In the genomic region with DNA sequence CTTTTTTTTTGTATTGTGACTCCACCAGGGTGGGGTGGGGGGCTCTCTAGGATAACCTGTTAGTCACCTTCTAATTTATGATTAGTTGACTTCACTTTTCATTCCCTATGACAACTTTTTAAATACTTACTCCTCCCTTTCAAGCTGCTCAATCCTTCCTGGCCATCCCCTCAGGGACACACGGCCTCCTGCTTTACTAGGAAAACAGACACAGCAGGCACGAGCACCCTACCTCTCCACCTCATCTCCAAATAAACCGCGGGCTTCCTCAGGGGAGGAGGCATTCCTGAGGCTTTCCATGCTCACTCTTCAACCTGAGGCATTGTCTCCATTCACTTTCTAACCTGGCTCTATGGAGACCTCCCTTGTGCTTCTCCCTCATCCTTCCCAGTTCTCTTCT, we compare ENCODE assay signal across 1 cellular context.
TF ChIP-seq lines count a peak whose summit lies in the region.

No MANE protein-coding gene starts in this region.

TF ChIP-seq in GM23338, 12 proteins besides CTCF, POLR2A, EP300 and RAD21 (continued from another document):
- TF ChIP-seq POLR2AphosphoS5 (IDR thresholded peaks at IDR 0.05; ENCODE audit: low read depth) (no peak), ZNF331 (CRISPR knock-in tag; IDR thresholded peaks at IDR 0.05; ENCODE audit: low read depth) (no peak)
TF ChIP-seq in GM23338: peak in this region for 0.
